In the genomic region with DNA sequence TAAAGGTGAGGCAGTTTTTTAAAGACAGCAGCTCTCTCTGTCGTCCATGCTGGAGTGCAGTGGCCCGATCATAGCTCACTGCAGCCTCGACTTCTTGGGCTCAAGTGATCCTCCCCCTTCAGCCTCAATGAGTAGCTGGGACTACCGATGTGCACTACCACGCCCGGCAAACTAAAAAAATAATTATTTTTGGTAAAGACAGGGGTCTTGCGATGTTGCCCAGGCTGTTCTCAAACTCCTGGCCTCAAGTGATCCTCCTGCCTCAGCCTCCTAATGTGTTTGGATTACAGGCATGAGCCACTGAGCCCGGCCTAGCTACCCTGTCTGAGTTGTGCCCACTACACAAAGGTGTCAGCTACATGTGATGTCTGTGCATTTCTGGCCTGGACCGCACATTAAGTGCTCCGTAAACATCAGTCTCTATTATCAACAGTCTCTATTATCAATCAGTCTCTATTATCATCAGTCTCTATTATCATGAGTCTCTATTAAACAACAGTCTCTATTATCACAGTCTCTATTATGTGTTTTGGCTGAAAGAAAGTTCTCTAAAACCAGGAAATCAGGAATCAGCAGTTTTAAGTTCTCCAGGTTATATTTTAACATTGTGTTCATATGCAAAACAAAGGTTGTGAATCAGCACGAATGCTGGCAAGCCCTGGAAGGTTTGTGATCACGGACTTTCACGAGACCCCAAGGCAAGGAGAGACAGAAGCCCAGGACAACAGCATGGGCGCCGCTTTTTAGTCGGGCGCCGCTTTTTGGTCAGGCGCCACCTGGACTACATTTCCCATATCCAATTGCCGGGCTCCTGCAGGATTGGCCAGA, we compare ENCODE assay signal across 8 cellular contexts. TPM values are rescaled to one million over a fixed set of nuclear protein-coding genes. Genes with fewer than 3 reads are reported as not detected.
DNase-seq lines count a peak whose midpoint lies in the region.

No MANE protein-coding gene starts in this region.

- peak overlapping the region; percentile 89 for H3K4me3 Mint-ChIP-seq in T-helper 1 cell treated with Interleukin-12 subunit alpha and Interleukin-12 subunit beta and Interleukin-4 antibody, amounts not matched to agents 30 μg/mL and 1 μg/mL, for 36 hours
- peak overlapping the region; percentile 90 for H3K4me3 Mint-ChIP-seq in activated T-helper 1 cell treated with anti-CD3 and anti-CD28 coated beads, Interleukin-12 subunit alpha, Interleukin-12 subunit beta, Interleukin-2, Interleukin-4 antibody, amounts not matched to agents 30 ng/mL and 10 ng/mL and 1 ng/mL, durations not matched to agents 14 hours and 24 hours and 36 hours

- peak overlapping the region; percentile 88 for H3K27ac Mint-ChIP-seq in T-helper 1 cell treated with Interleukin-12 subunit alpha and Interleukin-12 subunit beta and Interleukin-4 antibody, amounts not matched to agents 30 μg/mL and 1 μg/mL, for 36 hours
- peak overlapping the region; percentile 85 for H3K27ac Mint-ChIP-seq in activated T-helper 1 cell treated with anti-CD3 and anti-CD28 coated beads, Interleukin-12 subunit alpha, Interleukin-12 subunit beta, Interleukin-2, Interleukin-4 antibody, amounts not matched to agents 30 ng/mL and 10 ng/mL and 1 ng/mL, durations not matched to agents 14 hours and 24 hours and 36 hours

- H3K36me3 Mint-ChIP-seq in T-helper 1 cell treated with Interleukin-12 subunit alpha and Interleukin-12 subunit beta and Interleukin-4 antibody, amounts not matched to agents 30 μg/mL and 1 μg/mL, for 36 hours (ENCODE audit: low read depth): peaks cover 3% of the 10 kb centered on the region
- peaks cover 3% of the 10 kb centered on the region for H3K36me3 Mint-ChIP-seq in activated T-helper 1 cell treated with anti-CD3 and anti-CD28 coated beads, Interleukin-12 subunit alpha, Interleukin-12 subunit beta, Interleukin-2, Interleukin-4 antibody, amounts not matched to agents 30 ng/mL and 10 ng/mL and 1 ng/mL, durations not matched to agents 14 hours and 24 hours and 36 hours (ENCODE audit: low read depth)

- intact Hi-C loops in activated T-helper 1 cell treated with anti-CD3 and anti-CD28 coated beads, Interleukin-12 subunit alpha, Interleukin-12 subunit beta, Interleukin-2, Interleukin-4 antibody, amounts not matched to agents 30 ng/mL and 10 ng/mL and 1 ng/mL, durations not matched to agents 14 hours and 24 hours and 36 hours (cut with micrococcal nuclease): loop anchor here (1.0 kb wide), 5 partner anchors 95 to 907 kb away; partner anchors contain the start of genes MON1B and NUDT7

- H3K9me3 ChIP-seq in iPS-20b (ENCODE audit: insufficient read depth, low read depth, low read length): no peaks in the 10 kb centered on the region
- H3K9me3 ChIP-seq in stomach smooth muscle (ENCODE audit: control insufficient read depth in 2 of 2, low read length in 2 of 2): no peaks in the 10 kb centered on the region

- H3K27ac ChIP-seq in iPS-20b (ENCODE audit: low read length) (no peak overlapping the region), stomach smooth muscle (ENCODE audit: low read length) (peak overlapping the region; percentile 82)

- H3K27me3 ChIP-seq in iPS-20b (ENCODE audit: insufficient read depth, low read length): peaks cover 8% of the 10 kb centered on the region; the same call in 1 of the 2 replicates
- H3K27me3 ChIP-seq in stomach smooth muscle (ENCODE audit: control insufficient read depth in 1 of 2, insufficient read depth in 2 of 2, low read length in 2 of 2): peaks cover 0 to 2% of the 10 kb centered on the region in 2 donors

- 0 out of 2 replicates have a peak, but pooled peaks cover 3% of the 10 kb centered on the region for H3K36me3 ChIP-seq in iPS-20b (ENCODE audit: insufficient read depth, low read depth, low read length)
- no peaks in the 10 kb centered on the region for H3K36me3 ChIP-seq in stomach smooth muscle (ENCODE audit: control insufficient read depth in 2 of 2, insufficient read depth in 2 of 2, low read length in 2 of 2)

- H3K9me3 Mint-ChIP-seq in T-helper 1 cell treated with Interleukin-12 subunit alpha and Interleukin-12 subunit beta and Interleukin-4 antibody, amounts not matched to agents 30 μg/mL and 1 μg/mL, for 36 hours: peaks cover 14% of the 10 kb centered on the region
- peaks cover 3% of the 10 kb centered on the region for H3K9me3 Mint-ChIP-seq in activated T-helper 1 cell treated with anti-CD3 and anti-CD28 coated beads, Interleukin-12 subunit alpha, Interleukin-12 subunit beta, Interleukin-2, Interleukin-4 antibody, amounts not matched to agents 30 ng/mL and 10 ng/mL and 1 ng/mL, durations not matched to agents 14 hours and 24 hours and 36 hours

- H3K4me1 ChIP-seq in iPS-20b (ENCODE audit: insufficient read depth, low read length) (no peaks in the 10 kb centered on the region; the same call in 1 of the 2 replicates), stomach smooth muscle (ENCODE audit: control insufficient read depth, insufficient read depth, low read length) (peaks cover 18% of the 10 kb centered on the region)

- DNase-seq in T-helper 1 cell (no peak), HuH-7.5 (ENCODE audit: low spot score) (no peak), NAMALWA (ENCODE audit: low spot score) (no peak), islet precursor cell (no peak)
- no peak for DNase-seq in activated T-helper 1 cell treated with anti-CD3 and anti-CD28 coated beads, Interleukin-12 subunit alpha, Interleukin-12 subunit beta, Interleukin-2, Interleukin-4 antibody, amounts not matched to agents 30 ng/mL and 10 ng/mL and 1 ng/mL, durations not matched to agents 14 hours and 24 hours and 36 hours (ENCODE audit: low spot score)

- H3K9ac ChIP-seq in iPS-20b (ENCODE audit: low read depth, low read length) (peak overlapping the region; percentile 19; the same call in 1 of the 2 replicates), stomach smooth muscle (ENCODE audit: low read length in 2 of 2) (peak overlapping the region; percentile 37 to 46)

- peaks cover 17% of the 10 kb centered on the region for H3K4me1 Mint-ChIP-seq in T-helper 1 cell treated with Interleukin-12 subunit alpha and Interleukin-12 subunit beta and Interleukin-4 antibody, amounts not matched to agents 30 μg/mL and 1 μg/mL, for 36 hours (ENCODE audit: low read depth)
- H3K4me1 Mint-ChIP-seq in activated T-helper 1 cell treated with anti-CD3 and anti-CD28 coated beads, Interleukin-12 subunit alpha, Interleukin-12 subunit beta, Interleukin-2, Interleukin-4 antibody, amounts not matched to agents 30 ng/mL and 10 ng/mL and 1 ng/mL, durations not matched to agents 14 hours and 24 hours and 36 hours (ENCODE audit: low read depth): peaks cover 24% of the 10 kb centered on the region

- peaks cover 3% of the 10 kb centered on the region for H3K27me3 Mint-ChIP-seq in T-helper 1 cell treated with Interleukin-12 subunit alpha and Interleukin-12 subunit beta and Interleukin-4 antibody, amounts not matched to agents 30 μg/mL and 1 μg/mL, for 36 hours (ENCODE audit: low read depth)
- peaks cover 10% of the 10 kb centered on the region for H3K27me3 Mint-ChIP-seq in activated T-helper 1 cell treated with anti-CD3 and anti-CD28 coated beads, Interleukin-12 subunit alpha, Interleukin-12 subunit beta, Interleukin-2, Interleukin-4 antibody, amounts not matched to agents 30 ng/mL and 10 ng/mL and 1 ng/mL, durations not matched to agents 14 hours and 24 hours and 36 hours (ENCODE audit: insufficient read depth)

- H3K4me3 ChIP-seq in iPS-20b (ENCODE audit: low read length) (peak overlapping the region; percentile 88), stomach smooth muscle (ENCODE audit: low read length in 2 of 2) (peak overlapping the region; percentile 95 to 96)

RNA-seq across cellular contexts. Expression of gene WWOX, which starts 0.7 kb away (rescaled TPM):
- total RNA-seq in activated T-helper 1 cell treated with anti-CD3 and anti-CD28 coated beads, Interleukin-12 subunit alpha, Interleukin-12 subunit beta, Interleukin-2, Interleukin-4 antibody, amounts not matched to agents 30 ng/mL and 10 ng/mL and 1 ng/mL, durations not matched to agents 14 hours and 24 hours and 36 hours: 16.0 and 17.8 TPM in 2 replicates
